9 cellular contexts compared by ENCODE assay signal in genomic region chr14:41604793-41605534, GRCh38. TPM values are rescaled to one million over a fixed set of nuclear protein-coding genes. Genes with fewer than 3 reads are reported as not detected.
DNase-seq lines count a peak whose midpoint lies in the region; ATAC-seq and TF ChIP-seq lines count a peak whose summit lies in the region.
"Had no signal": no experiment of that assay in that cellular context is flagged by ENCODE, and none has a peak within 500 bp of the region (broad histone marks: within the 10 kb centered on the region; RNA-seq: fewer than 3 reads in every experiment).

No MANE protein-coding gene starts in this region.

- peak; percentile 92 for DNase-seq in ELF-1 (ENCODE audit: low read depth, low spot score)
- peak; percentile 63 for DNase-seq in NCI-H69 (lab: John Stamatoyannopoulos, UW)
- DNase-seq in fibroblast of mammary gland (ENCODE audit: low read depth), result peak; percentile 83
- DNase-seq in neural crest cell (ENCODE audit: low read depth, low spot score), result peak; percentile 60
- no peak for DNase-seq in effector CD4-positive, alpha-beta T cell
- no peak for DNase-seq in left lobe of liver (ENCODE audit: low spot score)
- DNase-seq: activated naive CD8-positive, alpha-beta T cell treated with anti-CD3 and anti-CD28 coated beads, Interleukin-2, amount 10 ng/mL, durations not matched to agents 7 days and 5 days had no signal

- H3K27me3 Mint-ChIP-seq in neural crest cell (ENCODE audit: low read depth), result peaks cover 56% of the 10 kb centered on the region

- no peaks in the 10 kb centered on the region for H3K9me3 Mint-ChIP-seq in neural crest cell

- H3K4me1 Mint-ChIP-seq in neural crest cell, result peaks cover 69% of the 10 kb centered on the region

- TF ChIP-seq CTCF in fibroblast of mammary gland (conservative IDR thresholded peaks at IDR 0.05; ENCODE audit: control insufficient read depth, insufficient read depth, low read depth, low read length) (no peak), neural crest cell (conservative IDR thresholded peaks at IDR 0.05) (no peak)

- peak overlapping the region; percentile 1 for H3K27ac Mint-ChIP-seq in neural crest cell (ENCODE audit: unreplicated experiment)
- H3K27ac Mint-ChIP-seq: activated naive CD8-positive, alpha-beta T cell treated with anti-CD3 and anti-CD28 coated beads, Interleukin-2, amount 10 ng/mL, durations not matched to agents 7 days and 5 days had no signal

- ATAC-seq in HG03378 (IDR thresholded peaks at IDR 0.05; ENCODE audit: unreplicated experiment) (no peak), GM19351 (IDR thresholded peaks at IDR 0.05; ENCODE audit: unreplicated experiment) (no peak), left lobe of liver (no peak)

- H3K4me3 Mint-ChIP-seq in neural crest cell, result peak overlapping the region; percentile 82
- H3K4me3 Mint-ChIP-seq: activated naive CD8-positive, alpha-beta T cell treated with anti-CD3 and anti-CD28 coated beads, Interleukin-2, amount 10 ng/mL, durations not matched to agents 7 days and 5 days had no signal

- no peaks in the 10 kb centered on the region for H3K36me3 Mint-ChIP-seq in neural crest cell (ENCODE audit: low read depth)
- H3K36me3 Mint-ChIP-seq: activated naive CD8-positive, alpha-beta T cell treated with anti-CD3 and anti-CD28 coated beads, Interleukin-2, amount 10 ng/mL, durations not matched to agents 7 days and 5 days had no signal

- peak overlapping the region; percentile 78 for H3K4me3 ChIP-seq in fibroblast of mammary gland (ENCODE audit: control insufficient read depth, low read depth, low read length)

RNA-seq across cellular contexts. Expression of gene LRFN5, which starts 1.7 kb away (rescaled TPM):
- total RNA-seq in neural crest cell, result 1.3 and 1.5 TPM in 2 replicates
- 0.05 TPM for total RNA-seq in left lobe of liver
- total RNA-seq: activated naive CD8-positive, alpha-beta T cell treated with anti-CD3 and anti-CD28 coated beads, Interleukin-2, amount 10 ng/mL, durations not matched to agents 7 days and 5 days had no signal

Comparison
In these comparisons a context has a peak if more than half of its experiments do, and no peak if none do; other contexts are left out.
1. DNase-seq: peak in ELF-1 (single experiment), NCI-H69 (single experiment), fibroblast of mammary gland (single experiment) and neural crest cell (single experiment); none in effector CD4-positive, alpha-beta T cell (single experiment) and left lobe of liver (single experiment).